8 cellular contexts compared by ENCODE assay signal in genomic region chr5:134555223-134555790, GRCh38. TPM values are rescaled to one million over a fixed set of nuclear protein-coding genes. Genes with fewer than 3 reads are reported as not detected.
A peak's percentile ranks its signal among the peaks of the same experiment; 100 is the strongest.
DNase-seq lines count a peak whose midpoint lies in the region; ATAC-seq and TF ChIP-seq lines count a peak whose summit lies in the region.

No MANE protein-coding gene starts in this region.

- no peak overlapping the region for H2AFZ ChIP-seq in osteoblast (ENCODE audit: low read length)

- peak overlapping the region; percentile 58 for H3K4me3 Mint-ChIP-seq in CD8-positive, alpha-beta T cell
- H3K4me3 Mint-ChIP-seq in brain = no peak overlapping the region

- in situ Hi-C loops in ACHN (cut with HindIII; ENCODE audit: low pct_ligation_motif_present, low pct_unique_long_range_greater_than_20kb, low sequenced_read_pairs) = no loop called here

- peaks cover 51% of the 10 kb centered on the region for H3K4me1 Mint-ChIP-seq in CD8-positive, alpha-beta T cell (ENCODE audit: low read depth)
- peaks cover 24% of the 10 kb centered on the region for H3K4me1 Mint-ChIP-seq in brain

- no peaks in the 10 kb centered on the region for H3K27me3 Mint-ChIP-seq in CD8-positive, alpha-beta T cell (ENCODE audit: low read depth)
- H3K27me3 Mint-ChIP-seq in brain = peaks cover 4% of the 10 kb centered on the region

- no peak overlapping the region for H3K4me3 ChIP-seq in CD8-positive, alpha-beta T cell (ENCODE audit: low read depth, low read length)
- no peak overlapping the region for H3K4me3 ChIP-seq in osteoblast (ENCODE audit: insufficient read depth, low read length)

- peaks cover 40% of the 10 kb centered on the region for H3K4me1 ChIP-seq in CD8-positive, alpha-beta T cell (ENCODE audit: insufficient read depth, low read length)
- H3K4me1 ChIP-seq in osteoblast (ENCODE audit: insufficient read depth, low read length) = peaks cover 62% of the 10 kb centered on the region

- no peak for TF ChIP-seq CTCF in CD8-positive, alpha-beta T cell (IDR thresholded peaks at IDR 0.05)
- TF ChIP-seq CTCF in brain (conservative IDR thresholded peaks at IDR 0.05) = no peak
- TF ChIP-seq CTCF in osteoblast (IDR thresholded peaks at IDR 0.05; ENCODE audit: extremely low read depth, low read depth, low read length) = no peak

- CTCF ChIA-PET in CD8-positive, alpha-beta T cell (lab: Charles Lee) = interaction anchor here (1.0 to 2.4 kb wide), 6 partner anchors 13 to 183 kb away, joined by 3 to 15 read pairs (median 4); partner anchors contain the start of genes CDKN2AIPNL and UBE2B

- peaks cover 43% of the 10 kb centered on the region for H3K36me3 ChIP-seq in CD8-positive, alpha-beta T cell (ENCODE audit: insufficient read depth, low read length)
- H3K36me3 ChIP-seq in osteoblast (ENCODE audit: insufficient read depth, low read length) = peaks cover 6% of the 10 kb centered on the region

- H3K36me3 Mint-ChIP-seq in CD8-positive, alpha-beta T cell = peaks cover 76% of the 10 kb centered on the region
- peaks cover 14% of the 10 kb centered on the region for H3K36me3 Mint-ChIP-seq in brain

- H4K20me1 ChIP-seq in osteoblast (ENCODE audit: insufficient read depth, low read length) = no peaks in the 10 kb centered on the region

- no peaks in the 10 kb centered on the region for H3K27me3 ChIP-seq in CD8-positive, alpha-beta T cell (ENCODE audit: insufficient read depth, low read length)
- H3K27me3 ChIP-seq in osteoblast (ENCODE audit: insufficient read depth, low read length) = no peaks in the 10 kb centered on the region

- peak; percentile 3 for ATAC-seq in CD8-positive, alpha-beta T cell

- peak overlapping the region; percentile 97 for H3K27ac Mint-ChIP-seq in CD8-positive, alpha-beta T cell
- H3K27ac Mint-ChIP-seq in brain = peak overlapping the region; percentile 82 to 96 (median 94)

- no peaks in the 10 kb centered on the region for H3K9me3 ChIP-seq in CD8-positive, alpha-beta T cell (ENCODE audit: low read length)
- no peaks in the 10 kb centered on the region for H3K9me3 ChIP-seq in osteoblast (ENCODE audit: low read depth, low read length)

- no peaks in the 10 kb centered on the region for H3K9me3 Mint-ChIP-seq in CD8-positive, alpha-beta T cell
- no peaks in the 10 kb centered on the region for H3K9me3 Mint-ChIP-seq in brain

- intact Hi-C loops in CD8-positive, alpha-beta T cell (cut with DNase I, micrococcal nuclease) = loop anchor here in 1 of 2 experiments (2.0 kb wide), 1 partner anchor 29 kb away; no protein-coding TSS in a partner anchor

- POLR2A ChIA-PET in CD8-positive, alpha-beta T cell (lab: Charles Lee) = interaction anchor here (0.6 to 1.4 kb wide), 5 partner anchors 10 to 144 kb away, joined by 3 to 7 read pairs (median 3); partner anchors contain the start of gene CDKN2AIPNL

- peaks cover 22% of the 10 kb centered on the region for H3K79me2 ChIP-seq in osteoblast (ENCODE audit: insufficient read depth, low read length)

- H3K4me2 ChIP-seq in osteoblast (ENCODE audit: insufficient read depth, low read length) = no peak overlapping the region

- no peak for DNase-seq in CD8-positive, alpha-beta T cell
- DNase-seq in HuH-7 (ENCODE audit: low spot score) (peak; percentile 16), osteoblast (ENCODE audit: insufficient read length, low spot score, missing footprints) (peak; percentile 44), NCI-H446 (lab: John Stamatoyannopoulos, UW) (no peak), ACHN (no peak), GM03348 (ENCODE audit: low spot score) (no peak), caudate nucleus (lab: John Stamatoyannopoulos, UW) (no peak)

- peak overlapping the region; percentile 19 for H3K27ac ChIP-seq in CD8-positive, alpha-beta T cell (ENCODE audit: low read depth, low read length)
- H3K27ac ChIP-seq in osteoblast (ENCODE audit: low read depth, low read length) = peak overlapping the region; percentile 90
- no peak overlapping the region for H3K27ac ChIP-seq in caudate nucleus (ENCODE audit: low read depth, low read length)

RNA-seq across cellular contexts. Expression of gene JADE2, which starts 29.8 kb away (rescaled TPM):
- total RNA-seq in CD8-positive, alpha-beta T cell = 100 to 1,000 TPM; 126 to 133 TPM
- 12.1 TPM for polyA plus RNA-seq in brain (ENCODE audit: insufficient read depth, low read depth, low replicate concordance)
- 22.7 and 26.8 TPM in 2 replicates for total RNA-seq in osteoblast

Comparison
In these comparisons a context has a peak if more than half of its experiments do, and no peak if none do; other contexts are left out.
1. DNase-seq: peak in HuH-7 (single experiment) and osteoblast (single experiment); none in CD8-positive, alpha-beta T cell (0 of 7), NCI-H446 (0 of 2), ACHN (single experiment), GM03348 (single experiment) and caudate nucleus (0 of 61).